In genomic region chr22:49962012-49962750, GRCh38 we compare ENCODE assay signal across 1 cellular context.
TF ChIP-seq lines count a peak whose summit lies in the region.

No MANE protein-coding gene starts in this region.

TF ChIP-seq in liver, 16 proteins besides CTCF, POLR2A, EP300 and RAD21 (continued from another document):
- TF ChIP-seq ZBTB33 (IDR thresholded peaks at IDR 0.05) (no peak), YY1 (IDR thresholded peaks at IDR 0.05) (peak; percentile 18), RXRA (IDR thresholded peaks at IDR 0.05) (peak in 1 of 2 donors; percentile 47), FOXA1 (IDR thresholded peaks at IDR 0.05) (no peak), HNF4A (conservative IDR thresholded peaks at IDR 0.05) (peak in 1 of 2 donors; percentile 53), GABPA (IDR thresholded peaks at IDR 0.05 in 1 of 2, conservative IDR thresholded peaks at IDR 0.05 in 1 of 2) (peak in 1 of 2 donors; percentile 47)
